In genomic region chr10:114042895-114043531, GRCh38 we compare ENCODE assay signal across 8 cellular contexts. TPM values are rescaled to one million over a fixed set of nuclear protein-coding genes. Genes with fewer than 3 reads are reported as not detected.
DNase-seq lines count a peak whose midpoint lies in the region; ATAC-seq and TF ChIP-seq lines count a peak whose summit lies in the region.

No MANE protein-coding gene starts in this region.

- no peaks in the 10 kb centered on the region for H3K9me3 ChIP-seq in lower lobe of right lung
- H3K9me3 ChIP-seq in suprapubic skin, result no peaks in the 10 kb centered on the region

- POLR2A ChIA-PET in RWPE1 (lab: Yijun Ruan, JAX; ENCODE audit: low non-redundant PET), result interaction anchor here (0.6 to 1.1 kb wide), 2 partner anchors 18 to 113 kb away, joined by 4 read pairs; no protein-coding TSS in a partner anchor

- H3K27ac ChIP-seq in RWPE1, result peak overlapping the region; percentile 76
- H3K27ac ChIP-seq in coronary artery, result peak overlapping the region; percentile 67 to 85
- peak overlapping the region; percentile 83 for H3K27ac ChIP-seq in lower lobe of right lung
- peak overlapping the region; percentile 80 for H3K27ac ChIP-seq in suprapubic skin

- peaks cover 23% of the 10 kb centered on the region for H3K27me3 ChIP-seq in lower lobe of right lung (ENCODE audit: low read depth)
- peaks cover 39% of the 10 kb centered on the region for H3K27me3 ChIP-seq in suprapubic skin

- no peak for TF ChIP-seq POLR2A in suprapubic skin (IDR thresholded peaks at IDR 0.05)

- ATAC-seq in HG02759 (IDR thresholded peaks at IDR 0.05; ENCODE audit: unreplicated experiment) (peak; percentile 45), lower lobe of right lung (peak; percentile 77 to 80)

- intact Hi-C loops in lower lobe of right lung (cut with DNase I), result no loop called here

- CTCF ChIA-PET in RWPE1 (lab: Yijun Ruan, JAX), result interaction anchor here (0.6 to 1.2 kb wide), 7 partner anchors 11 to 241 kb away, joined by 3 to 5 read pairs (median 3); no protein-coding TSS in a partner anchor

- DNase-seq in activated CD4-positive, alpha-beta T cell treated with anti-CD3 and anti-CD28 coated beads for 48 hours, result peak; percentile 19
- no peak for DNase-seq in activated CD4-positive, alpha-beta T cell treated with anti-CD3 and anti-CD28 coated beads, Interleukin-2, amount 50 U/mL, for 1 hour
- DNase-seq in RWPE1 (ENCODE audit: low spot score) (peak; percentile 42), coronary artery (ENCODE audit: low spot score) (no peak), lower lobe of right lung (peak; percentile 69), suprapubic skin (ENCODE audit: low spot score in 2 of 2) (peak; percentile 68 to 80)
- DNase-seq in stimulated activated naive CD4-positive, alpha-beta T cell (lab: John Stamatoyannopoulos, UW), result no peak

- no peak for TF ChIP-seq CTCF in RWPE1 (conservative IDR thresholded peaks at IDR 0.05; ENCODE audit: low read depth)
- no peak for TF ChIP-seq CTCF in coronary artery (IDR thresholded peaks at IDR 0.05)
- no peak for TF ChIP-seq CTCF in lower lobe of right lung (IDR thresholded peaks at IDR 0.05)
- TF ChIP-seq CTCF in suprapubic skin (IDR thresholded peaks at IDR 0.05), result no peak

- WGBS in suprapubic skin, result 2% methylated on average over 26 of the region's 38 CpGs

- H3K36me3 ChIP-seq in lower lobe of right lung (no peaks in the 10 kb centered on the region), suprapubic skin (no peaks in the 10 kb centered on the region)

- H3K4me3 ChIP-seq in coronary artery (peak overlapping the region; percentile 76), lower lobe of right lung (peak overlapping the region; percentile 55), suprapubic skin (peak overlapping the region; percentile 55)

- no peak for TF ChIP-seq EP300 in suprapubic skin (IDR thresholded peaks at IDR 0.05)

- H3K4me1 ChIP-seq in lower lobe of right lung (peaks cover 7% of the 10 kb centered on the region), suprapubic skin (peaks cover 27% of the 10 kb centered on the region)

RNA-seq across cellular contexts. Expression of gene ADRB1, which starts 0.7 kb away (rescaled TPM):
- 35.6 TPM for total RNA-seq in lower lobe of right lung
- total RNA-seq in suprapubic skin, result 1 to 10 TPM in 3 of 4 donors, under 1 TPM in 1; 0.56 to 1.4 (median 1.1) TPM

Comparison
In these comparisons a context has a peak if more than half of its experiments do, and no peak if none do; other contexts are left out.
1. DNase-seq: peak in activated CD4-positive, alpha-beta T cell treated with anti-CD3 and anti-CD28 coated beads for 48 hours (single experiment), RWPE1 (single experiment), lower lobe of right lung (single experiment) and suprapubic skin (2 of 2); none in activated CD4-positive, alpha-beta T cell treated with anti-CD3 and anti-CD28 coated beads, Interleukin-2, amount 50 U/mL, for 1 hour (single experiment), coronary artery (single experiment) and stimulated activated naive CD4-positive, alpha-beta T cell (0 of 6).
2. RNA of gene ADRB1, which starts 0.7 kb away (total RNA-seq): 35.6 TPM in lower lobe of right lung (single experiment); 0.56 to 1.4 TPM in suprapubic skin; every median in the first group is over 10 times any median in the second.
3. Peak in every context shown above with its lines, with median percentiles within 50 percentile points of each other: H3K27ac ChIP-seq and H3K4me3 ChIP-seq.